ENCODE assay signal across 1 cellular context in the genomic region with DNA sequence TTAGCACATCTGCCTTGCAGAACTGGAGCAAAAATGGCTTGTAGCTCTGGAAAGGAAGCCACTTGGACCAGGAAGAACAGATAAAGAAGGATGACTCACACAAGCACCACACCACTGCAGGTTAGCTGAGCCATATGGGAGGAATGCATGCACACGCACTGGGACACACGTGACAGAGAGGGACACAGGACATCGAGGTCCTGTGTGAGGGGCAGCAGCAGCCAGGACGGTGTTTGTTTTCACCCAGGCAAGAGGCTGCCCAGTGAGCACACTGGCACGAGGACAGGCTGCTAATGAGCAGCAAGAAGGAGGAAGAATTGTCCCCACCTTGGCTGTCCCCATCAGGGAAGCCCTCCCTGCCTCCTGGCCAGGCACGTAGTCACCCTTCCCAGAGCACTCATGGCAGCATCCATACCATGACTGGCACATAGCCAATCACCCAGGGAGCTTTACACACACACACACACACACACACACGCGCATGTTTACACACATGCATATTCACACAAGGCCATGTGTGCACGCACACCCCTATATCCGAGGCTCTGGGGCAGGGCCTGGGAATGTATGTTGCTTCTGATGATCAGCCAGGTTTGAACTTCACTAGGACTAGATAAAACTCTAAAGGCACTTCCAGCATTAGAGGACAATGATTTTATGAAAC.
A peak's percentile ranks its signal among the peaks of the same experiment; 100 is the strongest.
TF ChIP-seq lines count a peak whose summit lies in the region.

No MANE protein-coding gene starts in this region.

TF ChIP-seq in K562, 482 proteins besides CTCF, POLR2A, EP300 and RAD21 (continued from another document and continues in another):
- TF ChIP-seq MYBL2 (IDR thresholded peaks at IDR 0.05; ENCODE audit: low read depth) (no peak), MYBL2 (CRISPR knock-in tag; IDR thresholded peaks at IDR 0.05; ENCODE audit: borderline replicate concordance) (no peak), ZC3H11A (IDR thresholded peaks at IDR 0.05; ENCODE audit: low read depth, low read length) (no peak), ZNF76 (CRISPR knock-in tag; IDR thresholded peaks at IDR 0.05; ENCODE audit: borderline replicate concordance) (no peak), STAT5A (IDR thresholded peaks at IDR 0.05; ENCODE audit: borderline replicate concordance, low read length) (no peak), ZNF561 (CRISPR knock-in tag; conservative IDR thresholded peaks at IDR 0.05) (no peak), FOSL1 (tag; conservative IDR thresholded peaks at IDR 0.05) (peak; percentile 94), GABPB1 (CRISPR knock-in tag; IDR thresholded peaks at IDR 0.05) (no peak), CSDE1 (IDR thresholded peaks at IDR 0.05) (no peak), ZNF77 (CRISPR knock-in tag; IDR thresholded peaks at IDR 0.05) (no peak), ELF1 (tag; IDR thresholded peaks at IDR 0.05) (no peak), TAL1 (IDR thresholded peaks at IDR 0.05) (no peak), PHF8 (IDR thresholded peaks at IDR 0.05; ENCODE audit: borderline replicate concordance, low read length) (no peak), MTA3 (IDR thresholded peaks at IDR 0.05; ENCODE audit: borderline replicate concordance) (no peak), SMARCE1 (IDR thresholded peaks at IDR 0.05) (peak; percentile 78), RBBP5 (IDR thresholded peaks at IDR 0.05; ENCODE audit: borderline replicate concordance, insufficient read depth, low read length, poor library complexity, severe bottlenecking) (no peak), ZNF75A (CRISPR knock-in tag; IDR thresholded peaks at IDR 0.05) (no peak), KDM4B (IDR thresholded peaks at IDR 0.05; ENCODE audit: borderline replicate concordance in 2 of 2, low read depth in 1 of 2) (no peak), BRF1 (IDR thresholded peaks at IDR 0.05; ENCODE audit: borderline replicate concordance, extremely low read depth, insufficient read length) (no peak), KHSRP (IDR thresholded peaks at IDR 0.05) (no peak), ZNF324 (CRISPR knock-in tag; IDR thresholded peaks at IDR 0.05) (no peak), ZEB2 (IDR thresholded peaks at IDR 0.05) (peak; percentile 44; the same call in 1 of the 2 replicates), MYC (IDR thresholded peaks at IDR 0.05; ENCODE audit: low read depth, low read length) (peak; percentile 66), MYC (CRISPR knock-in tag; IDR thresholded peaks at IDR 0.05; ENCODE audit: borderline replicate concordance, low read depth) (no peak), JUND (IDR thresholded peaks at IDR 0.05; ENCODE audit: borderline replicate concordance, low read depth, low read length) (peak; percentile 97), JUND (tag; IDR thresholded peaks at IDR 0.05; ENCODE audit: borderline replicate concordance, low read depth, low read length) (peak; percentile 98; the same call in 2 of the 3 replicates), NFXL1 (CRISPR knock-in tag; IDR thresholded peaks at IDR 0.05) (no peak), CREBBP (IDR thresholded peaks at IDR 0.05; ENCODE audit: low read depth, low read length) (no peak), TEAD2 (tag; IDR thresholded peaks at IDR 0.05) (no peak), GTF2E2 (tag; IDR thresholded peaks at IDR 0.05) (no peak), FOXK2 (conservative IDR thresholded peaks at IDR 0.05 in 1 of 2, IDR thresholded peaks at IDR 0.05 in 1 of 2; ENCODE audit: low read depth in 2 of 2) (no peak), ZNF174 (CRISPR knock-in tag; IDR thresholded peaks at IDR 0.05) (no peak), CBFA2T3 (IDR thresholded peaks at IDR 0.05) (0 out of 2 replicates have a peak, but pooled peaks have one; percentile 37), PCBP2 (IDR thresholded peaks at IDR 0.05; ENCODE audit: low read depth, low read length, poor library complexity, severe bottlenecking) (no peak), HMG20B (CRISPR knock-in tag; IDR thresholded peaks at IDR 0.05) (no peak), TCFL5 (CRISPR knock-in tag; conservative IDR thresholded peaks at IDR 0.05) (no peak), ZNF695 (CRISPR knock-in tag; IDR thresholded peaks at IDR 0.05) (no peak), ZFP30 (CRISPR knock-in tag; IDR thresholded peaks at IDR 0.05; ENCODE audit: borderline replicate concordance) (no peak)
- TF ChIP-seq, protein P1, sequence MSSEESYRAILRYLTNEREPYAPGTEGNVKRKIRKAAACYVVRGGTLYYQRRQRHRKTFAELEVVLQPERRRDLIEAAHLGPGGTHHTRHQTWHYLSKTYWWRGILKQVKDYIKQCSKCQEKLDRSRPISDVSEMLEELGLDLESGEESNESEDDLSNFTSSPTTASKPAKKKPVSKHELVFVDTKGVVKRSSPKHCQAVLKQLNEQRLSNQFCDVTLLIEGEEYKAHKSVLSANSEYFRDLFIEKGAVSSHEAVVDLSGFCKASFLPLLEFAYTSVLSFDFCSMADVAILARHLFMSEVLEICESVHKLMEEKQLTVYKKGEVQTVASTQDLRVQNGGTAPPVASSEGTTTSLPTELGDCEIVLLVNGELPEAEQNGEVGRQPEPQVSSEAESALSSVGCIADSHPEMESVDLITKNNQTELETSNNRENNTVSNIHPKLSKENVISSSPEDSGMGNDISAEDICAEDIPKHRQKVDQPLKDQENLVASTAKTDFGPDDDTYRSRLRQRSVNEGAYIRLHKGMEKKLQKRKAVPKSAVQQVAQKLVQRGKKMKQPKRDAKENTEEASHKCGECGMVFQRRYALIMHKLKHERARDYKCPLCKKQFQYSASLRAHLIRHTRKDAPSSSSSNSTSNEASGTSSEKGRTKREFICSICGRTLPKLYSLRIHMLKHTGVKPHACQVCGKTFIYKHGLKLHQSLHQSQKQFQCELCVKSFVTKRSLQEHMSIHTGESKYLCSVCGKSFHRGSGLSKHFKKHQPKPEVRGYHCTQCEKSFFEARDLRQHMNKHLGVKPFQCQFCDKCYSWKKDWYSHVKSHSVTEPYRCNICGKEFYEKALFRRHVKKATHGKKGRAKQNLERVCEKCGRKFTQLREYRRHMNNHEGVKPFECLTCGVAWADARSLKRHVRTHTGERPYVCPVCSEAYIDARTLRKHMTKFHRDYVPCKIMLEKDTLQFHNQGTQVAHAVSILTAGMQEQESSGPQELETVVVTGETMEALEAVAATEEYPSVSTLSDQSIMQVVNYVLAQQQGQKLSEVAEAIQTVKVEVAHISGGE (CRISPR knock-in tag; IDR thresholded peaks at IDR 0.05), result no peak
- TF ChIP-seq, protein P2, sequence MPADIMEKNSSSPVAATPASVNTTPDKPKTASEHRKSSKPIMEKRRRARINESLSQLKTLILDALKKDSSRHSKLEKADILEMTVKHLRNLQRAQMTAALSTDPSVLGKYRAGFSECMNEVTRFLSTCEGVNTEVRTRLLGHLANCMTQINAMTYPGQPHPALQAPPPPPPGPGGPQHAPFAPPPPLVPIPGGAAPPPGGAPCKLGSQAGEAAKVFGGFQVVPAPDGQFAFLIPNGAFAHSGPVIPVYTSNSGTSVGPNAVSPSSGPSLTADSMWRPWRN (IDR thresholded peaks at IDR 0.05; ENCODE audit: low read depth), result no peak
- TF ChIP-seq, protein P3, sequence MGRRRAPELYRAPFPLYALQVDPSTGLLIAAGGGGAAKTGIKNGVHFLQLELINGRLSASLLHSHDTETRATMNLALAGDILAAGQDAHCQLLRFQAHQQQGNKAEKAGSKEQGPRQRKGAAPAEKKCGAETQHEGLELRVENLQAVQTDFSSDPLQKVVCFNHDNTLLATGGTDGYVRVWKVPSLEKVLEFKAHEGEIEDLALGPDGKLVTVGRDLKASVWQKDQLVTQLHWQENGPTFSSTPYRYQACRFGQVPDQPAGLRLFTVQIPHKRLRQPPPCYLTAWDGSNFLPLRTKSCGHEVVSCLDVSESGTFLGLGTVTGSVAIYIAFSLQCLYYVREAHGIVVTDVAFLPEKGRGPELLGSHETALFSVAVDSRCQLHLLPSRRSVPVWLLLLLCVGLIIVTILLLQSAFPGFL (CRISPR knock-in tag; IDR thresholded peaks at IDR 0.05), result no peak
- TF ChIP-seq, protein P4, sequence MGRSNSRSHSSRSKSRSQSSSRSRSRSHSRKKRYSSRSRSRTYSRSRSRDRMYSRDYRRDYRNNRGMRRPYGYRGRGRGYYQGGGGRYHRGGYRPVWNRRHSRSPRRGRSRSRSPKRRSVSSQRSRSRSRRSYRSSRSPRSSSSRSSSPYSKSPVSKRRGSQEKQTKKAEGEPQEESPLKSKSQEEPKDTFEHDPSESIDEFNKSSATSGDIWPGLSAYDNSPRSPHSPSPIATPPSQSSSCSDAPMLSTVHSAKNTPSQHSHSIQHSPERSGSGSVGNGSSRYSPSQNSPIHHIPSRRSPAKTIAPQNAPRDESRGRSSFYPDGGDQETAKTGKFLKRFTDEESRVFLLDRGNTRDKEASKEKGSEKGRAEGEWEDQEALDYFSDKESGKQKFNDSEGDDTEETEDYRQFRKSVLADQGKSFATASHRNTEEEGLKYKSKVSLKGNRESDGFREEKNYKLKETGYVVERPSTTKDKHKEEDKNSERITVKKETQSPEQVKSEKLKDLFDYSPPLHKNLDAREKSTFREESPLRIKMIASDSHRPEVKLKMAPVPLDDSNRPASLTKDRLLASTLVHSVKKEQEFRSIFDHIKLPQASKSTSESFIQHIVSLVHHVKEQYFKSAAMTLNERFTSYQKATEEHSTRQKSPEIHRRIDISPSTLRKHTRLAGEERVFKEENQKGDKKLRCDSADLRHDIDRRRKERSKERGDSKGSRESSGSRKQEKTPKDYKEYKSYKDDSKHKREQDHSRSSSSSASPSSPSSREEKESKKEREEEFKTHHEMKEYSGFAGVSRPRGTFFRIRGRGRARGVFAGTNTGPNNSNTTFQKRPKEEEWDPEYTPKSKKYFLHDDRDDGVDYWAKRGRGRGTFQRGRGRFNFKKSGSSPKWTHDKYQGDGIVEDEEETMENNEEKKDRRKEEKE (IDR thresholded peaks at IDR 0.05; ENCODE audit: borderline replicate concordance in 1 of 2, control insufficient read depth in 1 of 2, low read depth in 2 of 2, low read length in 1 of 2), result no peak
- TF ChIP-seq, protein P5, sequence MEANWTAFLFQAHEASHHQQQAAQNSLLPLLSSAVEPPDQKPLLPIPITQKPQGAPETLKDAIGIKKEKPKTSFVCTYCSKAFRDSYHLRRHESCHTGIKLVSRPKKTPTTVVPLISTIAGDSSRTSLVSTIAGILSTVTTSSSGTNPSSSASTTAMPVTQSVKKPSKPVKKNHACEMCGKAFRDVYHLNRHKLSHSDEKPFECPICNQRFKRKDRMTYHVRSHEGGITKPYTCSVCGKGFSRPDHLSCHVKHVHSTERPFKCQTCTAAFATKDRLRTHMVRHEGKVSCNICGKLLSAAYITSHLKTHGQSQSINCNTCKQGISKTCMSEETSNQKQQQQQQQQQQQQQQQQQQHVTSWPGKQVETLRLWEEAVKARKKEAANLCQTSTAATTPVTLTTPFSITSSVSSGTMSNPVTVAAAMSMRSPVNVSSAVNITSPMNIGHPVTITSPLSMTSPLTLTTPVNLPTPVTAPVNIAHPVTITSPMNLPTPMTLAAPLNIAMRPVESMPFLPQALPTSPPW (CRISPR knock-in tag; IDR thresholded peaks at IDR 0.05), result no peak
- TF ChIP-seq, protein P6, sequence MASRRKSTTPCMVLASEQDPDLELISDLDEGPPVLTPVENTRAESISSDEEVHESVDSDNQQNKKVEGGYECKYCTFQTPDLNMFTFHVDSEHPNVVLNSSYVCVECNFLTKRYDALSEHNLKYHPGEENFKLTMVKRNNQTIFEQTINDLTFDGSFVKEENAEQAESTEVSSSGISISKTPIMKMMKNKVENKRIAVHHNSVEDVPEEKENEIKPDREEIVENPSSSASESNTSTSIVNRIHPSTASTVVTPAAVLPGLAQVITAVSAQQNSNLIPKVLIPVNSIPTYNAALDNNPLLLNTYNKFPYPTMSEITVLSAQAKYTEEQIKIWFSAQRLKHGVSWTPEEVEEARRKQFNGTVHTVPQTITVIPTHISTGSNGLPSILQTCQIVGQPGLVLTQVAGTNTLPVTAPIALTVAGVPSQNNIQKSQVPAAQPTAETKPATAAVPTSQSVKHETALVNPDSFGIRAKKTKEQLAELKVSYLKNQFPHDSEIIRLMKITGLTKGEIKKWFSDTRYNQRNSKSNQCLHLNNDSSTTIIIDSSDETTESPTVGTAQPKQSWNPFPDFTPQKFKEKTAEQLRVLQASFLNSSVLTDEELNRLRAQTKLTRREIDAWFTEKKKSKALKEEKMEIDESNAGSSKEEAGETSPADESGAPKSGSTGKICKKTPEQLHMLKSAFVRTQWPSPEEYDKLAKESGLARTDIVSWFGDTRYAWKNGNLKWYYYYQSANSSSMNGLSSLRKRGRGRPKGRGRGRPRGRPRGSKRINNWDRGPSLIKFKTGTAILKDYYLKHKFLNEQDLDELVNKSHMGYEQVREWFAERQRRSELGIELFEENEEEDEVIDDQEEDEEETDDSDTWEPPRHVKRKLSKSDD (conservative IDR thresholded peaks at IDR 0.05; ENCODE audit: low read length), result no peak
- TF ChIP-seq, protein P7, sequence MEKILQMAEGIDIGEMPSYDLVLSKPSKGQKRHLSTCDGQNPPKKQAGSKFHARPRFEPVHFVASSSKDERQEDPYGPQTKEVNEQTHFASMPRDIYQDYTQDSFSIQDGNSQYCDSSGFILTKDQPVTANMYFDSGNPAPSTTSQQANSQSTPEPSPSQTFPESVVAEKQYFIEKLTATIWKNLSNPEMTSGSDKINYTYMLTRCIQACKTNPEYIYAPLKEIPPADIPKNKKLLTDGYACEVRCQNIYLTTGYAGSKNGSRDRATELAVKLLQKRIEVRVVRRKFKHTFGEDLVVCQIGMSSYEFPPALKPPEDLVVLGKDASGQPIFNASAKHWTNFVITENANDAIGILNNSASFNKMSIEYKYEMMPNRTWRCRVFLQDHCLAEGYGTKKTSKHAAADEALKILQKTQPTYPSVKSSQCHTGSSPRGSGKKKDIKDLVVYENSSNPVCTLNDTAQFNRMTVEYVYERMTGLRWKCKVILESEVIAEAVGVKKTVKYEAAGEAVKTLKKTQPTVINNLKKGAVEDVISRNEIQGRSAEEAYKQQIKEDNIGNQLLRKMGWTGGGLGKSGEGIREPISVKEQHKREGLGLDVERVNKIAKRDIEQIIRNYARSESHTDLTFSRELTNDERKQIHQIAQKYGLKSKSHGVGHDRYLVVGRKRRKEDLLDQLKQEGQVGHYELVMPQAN (IDR thresholded peaks at IDR 0.05; ENCODE audit: borderline replicate concordance), result no peak
- TF ChIP-seq, protein P8, sequence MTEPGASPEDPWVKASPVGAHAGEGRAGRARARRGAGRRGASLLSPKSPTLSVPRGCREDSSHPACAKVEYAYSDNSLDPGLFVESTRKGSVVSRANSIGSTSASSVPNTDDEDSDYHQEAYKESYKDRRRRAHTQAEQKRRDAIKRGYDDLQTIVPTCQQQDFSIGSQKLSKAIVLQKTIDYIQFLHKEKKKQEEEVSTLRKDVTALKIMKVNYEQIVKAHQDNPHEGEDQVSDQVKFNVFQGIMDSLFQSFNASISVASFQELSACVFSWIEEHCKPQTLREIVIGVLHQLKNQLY (CRISPR knock-in tag; conservative IDR thresholded peaks at IDR 0.05), result no peak
- TF ChIP-seq, protein P9, sequence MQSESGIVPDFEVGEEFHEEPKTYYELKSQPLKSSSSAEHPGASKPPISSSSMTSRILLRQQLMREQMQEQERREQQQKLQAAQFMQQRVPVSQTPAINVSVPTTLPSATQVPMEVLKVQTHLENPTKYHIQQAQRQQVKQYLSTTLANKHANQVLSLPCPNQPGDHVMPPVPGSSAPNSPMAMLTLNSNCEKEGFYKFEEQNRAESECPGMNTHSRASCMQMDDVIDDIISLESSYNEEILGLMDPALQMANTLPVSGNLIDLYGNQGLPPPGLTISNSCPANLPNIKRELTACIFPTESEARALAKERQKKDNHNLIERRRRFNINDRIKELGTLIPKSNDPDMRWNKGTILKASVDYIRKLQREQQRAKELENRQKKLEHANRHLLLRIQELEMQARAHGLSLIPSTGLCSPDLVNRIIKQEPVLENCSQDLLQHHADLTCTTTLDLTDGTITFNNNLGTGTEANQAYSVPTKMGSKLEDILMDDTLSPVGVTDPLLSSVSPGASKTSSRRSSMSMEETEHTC (IDR thresholded peaks at IDR 0.05), result no peak
